1 cellular context compared by ENCODE assay signal in genomic region chr22:23858484-23858815, GRCh38.
TF ChIP-seq lines count a peak whose summit lies in the region.

No MANE protein-coding gene starts in this region.

TF ChIP-seq in K562, 482 proteins besides CTCF, POLR2A, EP300 and RAD21:
- TF ChIP-seq NFATC3 (IDR thresholded peaks at IDR 0.05) (no peak), TOE1 (IDR thresholded peaks at IDR 0.05; ENCODE audit: borderline replicate concordance) (no peak), TOE1 (CRISPR knock-in tag; IDR thresholded peaks at IDR 0.05; ENCODE audit: borderline replicate concordance, low read depth) (no peak), CREB3L1 (IDR thresholded peaks at IDR 0.05; ENCODE audit: borderline replicate concordance, low read depth) (no peak), ZNF584 (CRISPR knock-in tag; IDR thresholded peaks at IDR 0.05; ENCODE audit: low read depth) (no peak), TRIM24 (IDR thresholded peaks at IDR 0.05) (no peak), SIN3B (IDR thresholded peaks at IDR 0.05; ENCODE audit: low read depth) (no peak), SMAD3 (CRISPR knock-in tag; conservative IDR thresholded peaks at IDR 0.05) (no peak), HEY1 (CRISPR knock-in tag; IDR thresholded peaks at IDR 0.05; ENCODE audit: borderline replicate concordance) (no peak), ZNF431 (CRISPR knock-in tag; IDR thresholded peaks at IDR 0.05) (no peak), PRMT5 (CRISPR knock-in tag; IDR thresholded peaks at IDR 0.05) (no peak), SOX6 (IDR thresholded peaks at IDR 0.05) (no peak)
